In genomic region chr6:51349866-51350265, GRCh38 we compare ENCODE assay signal across 2 cellular contexts.
TF ChIP-seq lines count a peak whose summit lies in the region.

No MANE protein-coding gene starts in this region.

TF ChIP-seq in HepG2, 621 proteins besides CTCF, POLR2A, EP300 and RAD21:
- TF ChIP-seq XBP1 (CRISPR knock-in tag; IDR thresholded peaks at IDR 0.05) (no peak), RFX1 (IDR thresholded peaks at IDR 0.05) (no peak), ZSCAN5A (CRISPR knock-in tag; IDR thresholded peaks at IDR 0.05; ENCODE audit: borderline replicate concordance) (no peak), PHF21A (CRISPR knock-in tag; IDR thresholded peaks at IDR 0.05) (no peak), RFX3 (CRISPR knock-in tag; IDR thresholded peaks at IDR 0.05) (no peak), NFYB (CRISPR knock-in tag; IDR thresholded peaks at IDR 0.05) (no peak), ZIK1 (CRISPR knock-in tag; IDR thresholded peaks at IDR 0.05; ENCODE audit: borderline replicate concordance, low read depth) (no peak), ATF2 (CRISPR knock-in tag; IDR thresholded peaks at IDR 0.05) (no peak), ATRX (CRISPR knock-in tag; IDR thresholded peaks at IDR 0.05; ENCODE audit: borderline replicate concordance) (no peak), ZXDC (CRISPR knock-in tag; IDR thresholded peaks at IDR 0.05) (no peak), ARID5B (CRISPR knock-in tag; IDR thresholded peaks at IDR 0.05) (no peak), NFE2L1 (CRISPR knock-in tag; IDR thresholded peaks at IDR 0.05; ENCODE audit: borderline replicate concordance) (no peak), ZNF282 (IDR thresholded peaks at IDR 0.05; ENCODE audit: partially characterized antibody) (no peak), ZNF7 (CRISPR knock-in tag; IDR thresholded peaks at IDR 0.05) (no peak), ZNF33A (CRISPR knock-in tag; IDR thresholded peaks at IDR 0.05; ENCODE audit: borderline replicate concordance) (no peak), ELF4 (CRISPR knock-in tag; IDR thresholded peaks at IDR 0.05; ENCODE audit: borderline replicate concordance) (no peak)
TF ChIP-seq in HepG2: peak in this region for 0.

TF ChIP-seq in SK-N-SH treated with all-trans-retinoic acid at 6 μM for 48 hours, 23 proteins besides CTCF, POLR2A, EP300 and RAD21:
- TF ChIP-seq ZNF565 (CRISPR knock-in tag; conservative IDR thresholded peaks at IDR 0.05; ENCODE audit: low read depth) (no peak), PATZ1 (CRISPR knock-in tag; IDR thresholded peaks at IDR 0.05; ENCODE audit: borderline replicate concordance) (no peak), CREB5 (CRISPR knock-in tag; IDR thresholded peaks at IDR 0.05; ENCODE audit: low read depth) (no peak), ZNF70 (CRISPR knock-in tag; IDR thresholded peaks at IDR 0.05) (no peak), TOX (CRISPR knock-in tag; IDR thresholded peaks at IDR 0.05; ENCODE audit: borderline replicate concordance) (no peak), ZC3H10 (CRISPR knock-in tag; IDR thresholded peaks at IDR 0.05) (no peak), OSR1 (CRISPR knock-in tag; IDR thresholded peaks at IDR 0.05) (no peak), ISL1 (CRISPR knock-in tag; IDR thresholded peaks at IDR 0.05) (no peak), CSRNP3 (CRISPR knock-in tag; IDR thresholded peaks at IDR 0.05) (no peak), PPARA (CRISPR knock-in tag; IDR thresholded peaks at IDR 0.05; ENCODE audit: borderline replicate concordance) (no peak), SNAI2 (CRISPR knock-in tag; IDR thresholded peaks at IDR 0.05) (no peak), GLIS3 (CRISPR knock-in tag; IDR thresholded peaks at IDR 0.05) (no peak), CSDC2 (CRISPR knock-in tag; IDR thresholded peaks at IDR 0.05) (no peak), ZNF8 (CRISPR knock-in tag; IDR thresholded peaks at IDR 0.05) (no peak), TCF4 (CRISPR knock-in tag; IDR thresholded peaks at IDR 0.05; ENCODE audit: borderline replicate concordance) (no peak), RARB (CRISPR knock-in tag; IDR thresholded peaks at IDR 0.05) (no peak), ESRRG (CRISPR knock-in tag; IDR thresholded peaks at IDR 0.05) (no peak)
